19 cellular contexts compared by ENCODE assay signal in genomic region chr6:135083992-135084915, GRCh38.
"Had no signal": no experiment of that assay in that cellular context is flagged by ENCODE, and none has a peak within 500 bp of the region (broad histone marks: within the 10 kb centered on the region; RNA-seq: fewer than 3 reads in every experiment).

No MANE protein-coding gene starts in this region.

- H3K27ac ChIP-seq: adrenal gland, coronary artery, heart right ventricle had no signal

- DNase-seq: activated CD4-positive, alpha-beta T cell treated with anti-CD3 and anti-CD28 coated beads, Interleukin-2, amount 50 U/mL, for 4 hours; adrenal gland; effector CD4-positive, alpha-beta T cell; heart right ventricle; mammary epithelial cell; mucosa of descending colon; nucleus accumbens; right cardiac atrium; small intestine; substantia nigra; trophoblast cell had no signal

- ATAC-seq: activated CD4-positive, CD25-positive, alpha-beta regulatory T cell treated with anti-CD3 and anti-CD28 coated beads, Interleukin-2, amount 50 U/mL, for 24 hours; heart right ventricle; left lobe of liver; mucosa of descending colon; natural killer cell treated with Interleukin-12 subunit alpha and Interleukin-12 subunit beta and Interleukin-15 and Interleukin-18, amount 100 ng/mL, for 72 hours; right cardiac atrium had no signal

- H3K27me3 ChIP-seq: adrenal gland, heart right ventricle had no signal

- FAIRE-seq: endothelial cell of umbilical vein, islet of Langerhans, small intestine, TTC549 had no signal

- H3K36me3 ChIP-seq: adrenal gland, heart right ventricle had no signal

- H3K4me3 Mint-ChIP-seq: natural killer cell treated with Interleukin-12 subunit alpha and Interleukin-12 subunit beta and Interleukin-15 and Interleukin-18, amount 100 ng/mL, for 72 hours had no signal

- H3K27me3 Mint-ChIP-seq: progenitor cell of endocrine pancreas had no signal

- H3K4me3 ChIP-seq: adrenal gland, coronary artery, heart right ventricle, mucosa of descending colon had no signal

- H3K27ac Mint-ChIP-seq: progenitor cell of endocrine pancreas had no signal

- H3K4me1 ChIP-seq: adrenal gland had no signal
